Comparison of ENCODE assay signal across 8 cellular contexts in the genomic region with DNA sequence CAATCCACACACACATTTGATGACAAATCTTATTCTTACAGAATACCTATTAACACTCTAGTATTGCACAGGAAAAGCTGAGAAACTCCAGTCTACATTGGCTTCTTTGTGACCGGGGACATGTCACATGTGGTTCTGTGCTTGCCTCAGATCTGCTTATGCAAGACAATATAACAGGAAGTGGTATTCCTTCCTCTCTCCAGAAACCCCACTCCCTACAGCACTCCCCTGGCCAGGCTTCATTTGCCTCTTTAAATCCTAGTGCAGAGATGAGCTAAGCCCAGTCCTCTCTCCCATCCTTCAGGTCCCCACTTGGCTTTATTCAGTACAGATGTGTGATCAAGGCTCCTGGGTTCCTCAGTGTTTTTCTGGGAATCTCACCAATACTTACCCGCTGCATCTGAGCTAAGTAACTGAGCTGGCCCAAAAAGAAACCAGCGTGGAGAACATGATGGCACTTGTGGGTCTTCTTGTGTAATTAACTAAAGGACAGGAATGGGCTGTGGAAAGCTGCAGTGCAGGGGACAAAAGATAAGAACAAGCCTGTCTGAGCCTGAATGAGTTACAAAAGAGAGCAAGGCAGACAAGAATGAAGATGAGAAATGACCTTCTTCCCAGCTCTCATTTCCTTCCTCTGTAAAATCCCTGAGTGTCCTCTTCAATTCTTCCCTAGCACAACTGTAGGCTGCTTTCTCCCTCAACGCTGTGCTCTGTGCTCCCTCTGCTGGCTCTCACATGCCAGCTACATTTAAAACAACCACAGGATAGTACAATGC.
DNase-seq lines count a peak whose midpoint lies in the region; ATAC-seq, FAIRE-seq and TF ChIP-seq lines count a peak whose summit lies in the region.

No MANE protein-coding gene starts in this region.

- H3K27ac ChIP-seq in A673 (ENCODE audit: low read depth, low read length, poor library complexity, severe bottlenecking) (peak overlapping the region; percentile 70), kidney (ENCODE audit: low read depth in 2 of 2, low read length in 2 of 2) (no peak overlapping the region)

- H3K4me1 ChIP-seq in A673 (ENCODE audit: insufficient read depth, low read length, poor library complexity, severe bottlenecking) (peaks cover 11% of the 10 kb centered on the region), kidney (ENCODE audit: control insufficient read depth in 1 of 2, insufficient read depth in 1 of 2, low read depth in 1 of 2, low read length in 2 of 2) (no peaks in the 10 kb centered on the region)

- intact Hi-C loops in A673 (cut with micrococcal nuclease; ENCODE audit: unreplicated experiment): loop anchor here (1.0 to 2.0 kb wide), 3 partner anchors 66 to 863 kb away; no protein-coding TSS in a partner anchor
- intact Hi-C loops in kidney (cut with DNase I): no loop called here

- no peak overlapping the region for H3K4me3 ChIP-seq in A673 (ENCODE audit: low read depth, low read length, poor library complexity, severe bottlenecking)
- no peak overlapping the region for H3K4me3 ChIP-seq in kidney (ENCODE audit: low read length in 2 of 2)

- H3K9ac ChIP-seq in kidney (ENCODE audit: low read length in 2 of 2): no peak overlapping the region

- TF ChIP-seq POLR2A in GM12891 (IDR thresholded peaks at IDR 0.05; ENCODE audit: low read depth, low read length): no peak

- H3K27me3 Mint-ChIP-seq in T-helper 2 cell treated with Interferon-gamma antibody and Interleukin-4, amounts not matched to agents 5 μg/mL and 100 μg/mL, for 36 hours (ENCODE audit: low read depth): peaks cover 20% of the 10 kb centered on the region
- peaks cover 56% of the 10 kb centered on the region for H3K27me3 Mint-ChIP-seq in central memory CD8-positive, alpha-beta T cell

- no peaks in the 10 kb centered on the region for H3K9me3 ChIP-seq in A673 (ENCODE audit: low read depth, low read length, poor library complexity, severe bottlenecking)
- no peaks in the 10 kb centered on the region for H3K9me3 ChIP-seq in kidney (ENCODE audit: control insufficient read depth in 1 of 2, low read length in 2 of 2)

- H3K9me3 Mint-ChIP-seq in T-helper 2 cell treated with Interferon-gamma antibody and Interleukin-4, amounts not matched to agents 5 μg/mL and 100 μg/mL, for 36 hours: peaks cover 5% of the 10 kb centered on the region
- H3K9me3 Mint-ChIP-seq in central memory CD8-positive, alpha-beta T cell: no peaks in the 10 kb centered on the region

- CTCF ChIA-PET in A673 (lab: Charles Lee): interaction anchor here (0.5 to 1.5 kb wide), 8 partner anchors 17 to 1198 kb away, joined by 3 to 10 read pairs (median 4); partner anchors contain the start of gene RASGEF1B

- H3K36me3 Mint-ChIP-seq in T-helper 2 cell treated with Interferon-gamma antibody and Interleukin-4, amounts not matched to agents 5 μg/mL and 100 μg/mL, for 36 hours (ENCODE audit: low read depth): no peaks in the 10 kb centered on the region
- no peaks in the 10 kb centered on the region for H3K36me3 Mint-ChIP-seq in central memory CD8-positive, alpha-beta T cell (ENCODE audit: insufficient read depth)

- H3K4me3 Mint-ChIP-seq in T-helper 2 cell treated with Interferon-gamma antibody and Interleukin-4, amounts not matched to agents 5 μg/mL and 100 μg/mL, for 36 hours: no peak overlapping the region
- H3K4me3 Mint-ChIP-seq in central memory CD8-positive, alpha-beta T cell: no peak overlapping the region

- peak; percentile 70 for FAIRE-seq in GM12891 (lab: Jason Lieb, UNC)
- FAIRE-seq in kidney (lab: Jason Lieb, UNC): peak; percentile 93

- H3K27me3 ChIP-seq in A673 (replicated peaks; ENCODE audit: insufficient read depth, low read depth, low read length, poor library complexity): no peaks in the 10 kb centered on the region

- DNase-seq in A673 (ENCODE audit: low spot score): peak; percentile 80
- no peak for DNase-seq in GM12891 (ENCODE audit: insufficient read length, low spot score)
- DNase-seq in NCI-H187 treated with DMSO at 0.1 percent for 48 hours (lab: John Stamatoyannopoulos, UW): peak; percentile 61
- peak; percentile 20 for DNase-seq in T-helper 2 cell treated with Interferon-gamma antibody and Interleukin-4, amounts not matched to agents 5 μg/mL and 100 μg/mL, for 36 hours (ENCODE audit: low spot score)
- no peak for DNase-seq in central memory CD8-positive, alpha-beta T cell (ENCODE audit: low spot score in 2 of 2)
- no peak for DNase-seq in kidney
- DNase-seq in stimulated activated CD4-positive, alpha-beta T cell treated with anti-CD3 and anti-CD28 coated beads, Interleukin-4, amount 100 ng/mL, for 24 hours: peak; percentile 48

- H3K27ac Mint-ChIP-seq in T-helper 2 cell treated with Interferon-gamma antibody and Interleukin-4, amounts not matched to agents 5 μg/mL and 100 μg/mL, for 36 hours: no peak overlapping the region
- H3K27ac Mint-ChIP-seq in central memory CD8-positive, alpha-beta T cell (ENCODE audit: low read depth): no peak overlapping the region

- peak; percentile 74 for TF ChIP-seq CTCF in A673 (conservative IDR thresholded peaks at IDR 0.05; ENCODE audit: low read depth, low read length)
- peak; percentile 88 for TF ChIP-seq CTCF in kidney (IDR thresholded peaks at IDR 0.05; ENCODE audit: borderline replicate concordance, extremely low read depth, insufficient read depth)

- BruUV-seq in A673 (replicated peaks; lab: Mats Ljungman, UMichigan): no TSS peak

- POLR2A ChIA-PET in A673 (lab: Charles Lee; ENCODE audit: low non-redundant PET): interaction anchor here (0.5 kb wide), 1 partner anchor 106 kb away, joined by 3 read pairs; no protein-coding TSS in a partner anchor

- H3K4me1 Mint-ChIP-seq in T-helper 2 cell treated with Interferon-gamma antibody and Interleukin-4, amounts not matched to agents 5 μg/mL and 100 μg/mL, for 36 hours (ENCODE audit: low read depth): peaks cover 8% of the 10 kb centered on the region
- H3K4me1 Mint-ChIP-seq in central memory CD8-positive, alpha-beta T cell: peaks cover 14% of the 10 kb centered on the region

- ATAC-seq in HG02973 (IDR thresholded peaks at IDR 0.05; ENCODE audit: unreplicated experiment): peak; percentile 69
- peak; percentile 89 for ATAC-seq in central memory CD8-positive, alpha-beta T cell (replicated peaks; ENCODE audit: extremely low read depth, poor library complexity, severe bottlenecking)

- no peaks in the 10 kb centered on the region for H3K36me3 ChIP-seq in A673 (ENCODE audit: insufficient read depth, low read length, poor library complexity, severe bottlenecking)
- H3K36me3 ChIP-seq in kidney (ENCODE audit: control insufficient read depth in 1 of 2, insufficient read depth in 2 of 2, low read length in 2 of 2): no peaks in the 10 kb centered on the region

TF ChIP-seq in GM12891, 5 proteins besides CTCF, POLR2A, EP300 and RAD21:
- TF ChIP-seq POU2F2 (IDR thresholded peaks at IDR 0.05; ENCODE audit: low read depth, low read length): no peak

Comparison
In these comparisons a context has a peak if more than half of its experiments do, and no peak if none do; other contexts are left out.
1. DNase-seq: peak in A673 (single experiment), NCI-H187 treated with DMSO at 0.1 percent for 48 hours (single experiment), T-helper 2 cell treated with Interferon-gamma antibody and Interleukin-4, amounts not matched to agents 5 μg/mL and 100 μg/mL, for 36 hours (single experiment) and stimulated activated CD4-positive, alpha-beta T cell treated with anti-CD3 and anti-CD28 coated beads, Interleukin-4, amount 100 ng/mL, for 24 hours (single experiment); none in GM12891 (single experiment), central memory CD8-positive, alpha-beta T cell (0 of 2) and kidney (single experiment).